ENCODE assay signal across 11 cellular contexts in genomic region chr3:125602752-125603649, GRCh38. TPM values are rescaled to one million over a fixed set of nuclear protein-coding genes. Genes with fewer than 3 reads are reported as not detected.
DNase-seq lines count a peak whose midpoint lies in the region; TF ChIP-seq lines count a peak whose summit lies in the region.
"Had no signal": no experiment of that assay in that cellular context is flagged by ENCODE, and none has a peak within 500 bp of the region (broad histone marks: within the 10 kb centered on the region; RNA-seq: fewer than 3 reads in every experiment).

No MANE protein-coding gene starts in this region.

- no peaks in the 10 kb centered on the region for H3K9me3 Mint-ChIP-seq in progenitor cell of endocrine pancreas (ENCODE audit: low read depth)
- H3K9me3 Mint-ChIP-seq in T-helper 2 cell treated with Interferon-gamma antibody and Interleukin-4, amounts not matched to agents 5 μg/mL and 100 μg/mL, for 36 hours = no peaks in the 10 kb centered on the region
- H3K9me3 Mint-ChIP-seq: activated naive CD8-positive, alpha-beta T cell treated with anti-CD3 and anti-CD28 coated beads, Interleukin-2, amount 50 U/mL, for 24 hours; T-cell had no signal

- H3K27ac Mint-ChIP-seq in progenitor cell of endocrine pancreas = no peak overlapping the region
- H3K27ac Mint-ChIP-seq in T-helper 2 cell treated with Interferon-gamma antibody and Interleukin-4, amounts not matched to agents 5 μg/mL and 100 μg/mL, for 36 hours = no peak overlapping the region
- H3K27ac Mint-ChIP-seq: activated naive CD8-positive, alpha-beta T cell treated with anti-CD3 and anti-CD28 coated beads, Interleukin-2, amount 50 U/mL, for 24 hours; naive thymus-derived CD4-positive, alpha-beta T cell had no signal

- peak; percentile 92 for DNase-seq in RKO (ENCODE audit: low spot score)
- no peak for DNase-seq in esophagus muscularis mucosa (ENCODE audit: extremely low spot score)
- no peak for DNase-seq in progenitor cell of endocrine pancreas (ENCODE audit: low spot score, unreplicated experiment)
- DNase-seq in T-helper 2 cell treated with Interferon-gamma antibody and Interleukin-4, amounts not matched to agents 5 μg/mL and 100 μg/mL, for 36 hours (ENCODE audit: low spot score) = no peak
- DNase-seq in ecto neural progenitor cell (ENCODE audit: low spot score) = no peak
- no peak for DNase-seq in NAMALWA (ENCODE audit: low spot score)
- no peak for DNase-seq in Kasumi-1 (lab: John Stamatoyannopoulos, UW)
- DNase-seq: activated naive CD8-positive, alpha-beta T cell treated with anti-CD3 and anti-CD28 coated beads, Interleukin-2, amount 50 U/mL, for 24 hours; naive thymus-derived CD4-positive, alpha-beta T cell; T-cell had no signal

- no peaks in the 10 kb centered on the region for H3K36me3 ChIP-seq in ES-I3 (ENCODE audit: insufficient read depth, low read length)
- H3K36me3 ChIP-seq in esophagus muscularis mucosa = no peaks in the 10 kb centered on the region

- intact Hi-C loops in esophagus muscularis mucosa (cut with DNase I) = no loop called here

- WGBS in esophagus muscularis mucosa = 58% methylated on average over 10 of the region's 10 CpGs

- TF ChIP-seq POLR2A in esophagus muscularis mucosa (IDR thresholded peaks at IDR 0.05; ENCODE audit: low read depth) = no peak

- peaks cover 17% of the 10 kb centered on the region for H3K4me1 ChIP-seq in ES-I3 (ENCODE audit: insufficient read depth, low read length)
- peaks cover 0 to 7% (median 0%) of the 10 kb centered on the region in 4 donors for H3K4me1 ChIP-seq in esophagus muscularis mucosa

- H3K9ac ChIP-seq in ES-I3 (ENCODE audit: low read depth, low read length) = peak overlapping the region; percentile 7; the same call in 1 of the 2 replicates

- H3K4me1 Mint-ChIP-seq in progenitor cell of endocrine pancreas (ENCODE audit: low read depth) = peaks cover 9% of the 10 kb centered on the region
- peaks cover 5% of the 10 kb centered on the region for H3K4me1 Mint-ChIP-seq in T-helper 2 cell treated with Interferon-gamma antibody and Interleukin-4, amounts not matched to agents 5 μg/mL and 100 μg/mL, for 36 hours (ENCODE audit: low read depth)
- H3K4me1 Mint-ChIP-seq: activated naive CD8-positive, alpha-beta T cell treated with anti-CD3 and anti-CD28 coated beads, Interleukin-2, amount 50 U/mL, for 24 hours; T-cell had no signal

- no peaks in the 10 kb centered on the region for H3K9me3 ChIP-seq in ES-I3 (ENCODE audit: control insufficient read depth, insufficient read depth, low read length)
- H3K9me3 ChIP-seq in esophagus muscularis mucosa = no peaks in the 10 kb centered on the region

- H3K4me3 Mint-ChIP-seq in progenitor cell of endocrine pancreas (ENCODE audit: low read depth) = no peak overlapping the region
- H3K4me3 Mint-ChIP-seq in T-helper 2 cell treated with Interferon-gamma antibody and Interleukin-4, amounts not matched to agents 5 μg/mL and 100 μg/mL, for 36 hours = no peak overlapping the region
- H3K4me3 Mint-ChIP-seq: activated naive CD8-positive, alpha-beta T cell treated with anti-CD3 and anti-CD28 coated beads, Interleukin-2, amount 50 U/mL, for 24 hours; naive thymus-derived CD4-positive, alpha-beta T cell; T-cell had no signal

- no peak overlapping the region for H3K27ac ChIP-seq in esophagus muscularis mucosa (replicated peaks in 1 of 4)

- peaks cover 2% of the 10 kb centered on the region for H3K36me3 Mint-ChIP-seq in progenitor cell of endocrine pancreas (ENCODE audit: insufficient read depth)
- H3K36me3 Mint-ChIP-seq in T-helper 2 cell treated with Interferon-gamma antibody and Interleukin-4, amounts not matched to agents 5 μg/mL and 100 μg/mL, for 36 hours (ENCODE audit: low read depth) = no peaks in the 10 kb centered on the region
- H3K36me3 Mint-ChIP-seq: naive thymus-derived CD4-positive, alpha-beta T cell; T-cell had no signal

- no peaks in the 10 kb centered on the region for H3K27me3 ChIP-seq in esophagus muscularis mucosa

- no peak for TF ChIP-seq CTCF in esophagus muscularis mucosa (IDR thresholded peaks at IDR 0.05)
- peak; percentile 16 for TF ChIP-seq CTCF in progenitor cell of endocrine pancreas (IDR thresholded peaks at IDR 0.05; ENCODE audit: unreplicated experiment)

- H3K27me3 Mint-ChIP-seq in progenitor cell of endocrine pancreas = no peaks in the 10 kb centered on the region
- peaks cover 4% of the 10 kb centered on the region for H3K27me3 Mint-ChIP-seq in T-helper 2 cell treated with Interferon-gamma antibody and Interleukin-4, amounts not matched to agents 5 μg/mL and 100 μg/mL, for 36 hours (ENCODE audit: low read depth)

- peak overlapping the region in 3 of 4 donors; percentile 3 to 15 (median 14) for H3K4me3 ChIP-seq in esophagus muscularis mucosa

- TF ChIP-seq EP300 in esophagus muscularis mucosa (IDR thresholded peaks at IDR 0.05) = no peak

RNA-seq across cellular contexts. Expression of gene OSBPL11, which starts 7.7 kb away (rescaled TPM):
- total RNA-seq in esophagus muscularis mucosa = 10 to 100 TPM; 12.8 to 16.7 (median 13.3) TPM
- 17.5 and 18.2 TPM in 2 replicates for total RNA-seq in progenitor cell of endocrine pancreas
